In the genomic region with DNA sequence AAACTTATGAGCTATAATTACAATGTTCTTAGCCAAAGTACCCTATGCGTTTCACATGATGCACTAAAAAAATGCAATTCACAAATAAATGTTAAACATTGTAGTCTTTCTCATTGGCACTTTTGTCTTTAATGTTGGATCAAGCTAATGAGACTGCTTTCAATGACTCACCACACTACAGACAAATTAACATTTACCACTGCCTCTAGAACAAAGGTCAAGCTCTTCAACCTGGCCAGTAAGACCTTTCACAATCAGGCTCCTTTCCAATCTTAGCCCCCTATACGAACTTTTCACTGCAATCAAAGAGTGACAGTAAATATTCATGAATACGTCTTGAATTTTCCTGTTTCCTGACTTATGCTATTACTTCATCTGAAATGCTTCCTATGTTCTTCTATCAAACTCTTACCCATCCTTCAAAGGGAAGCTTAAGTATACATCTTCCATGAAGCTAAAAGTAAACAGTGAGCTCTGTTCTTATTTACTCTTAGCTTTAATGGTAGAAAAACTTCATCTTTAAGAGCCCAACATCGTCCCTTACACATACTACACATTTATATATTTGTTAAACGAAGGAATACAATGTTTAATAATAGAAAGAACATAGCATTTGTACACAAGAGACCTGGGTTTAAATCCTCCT, we compare ENCODE assay signal across 1 cellular context.
A peak's percentile ranks its signal among the peaks of the same experiment; 100 is the strongest.
TF ChIP-seq lines count a peak whose summit lies in the region.

No MANE protein-coding gene starts in this region.

TF ChIP-seq in HepG2, 621 proteins besides CTCF, POLR2A, EP300 and RAD21 (continued from another document and continues in another):
- no peak for TF ChIP-seq MAZ (IDR thresholded peaks at IDR 0.05; ENCODE audit: borderline replicate concordance, low read depth, low read length)
- no peak for TF ChIP-seq MAZ (CRISPR knock-in tag; IDR thresholded peaks at IDR 0.05; ENCODE audit: low read depth)
- no peak for TF ChIP-seq KLF13 (CRISPR knock-in tag; IDR thresholded peaks at IDR 0.05)
- no peak for TF ChIP-seq ZNF24 (IDR thresholded peaks at IDR 0.05)
- no peak for TF ChIP-seq TARDBP (CRISPR knock-in tag; IDR thresholded peaks at IDR 0.05)
- TF ChIP-seq POLR2AphosphoS2 (IDR thresholded peaks at IDR 0.05; ENCODE audit: low read depth, low read length): no peak
- TF ChIP-seq CREB1 (IDR thresholded peaks at IDR 0.05): no peak
- 0 out of 2 replicates have a peak, but pooled peaks have one; percentile 19 for TF ChIP-seq CREB1 (CRISPR knock-in tag; IDR thresholded peaks at IDR 0.05)
- TF ChIP-seq, protein P1, sequence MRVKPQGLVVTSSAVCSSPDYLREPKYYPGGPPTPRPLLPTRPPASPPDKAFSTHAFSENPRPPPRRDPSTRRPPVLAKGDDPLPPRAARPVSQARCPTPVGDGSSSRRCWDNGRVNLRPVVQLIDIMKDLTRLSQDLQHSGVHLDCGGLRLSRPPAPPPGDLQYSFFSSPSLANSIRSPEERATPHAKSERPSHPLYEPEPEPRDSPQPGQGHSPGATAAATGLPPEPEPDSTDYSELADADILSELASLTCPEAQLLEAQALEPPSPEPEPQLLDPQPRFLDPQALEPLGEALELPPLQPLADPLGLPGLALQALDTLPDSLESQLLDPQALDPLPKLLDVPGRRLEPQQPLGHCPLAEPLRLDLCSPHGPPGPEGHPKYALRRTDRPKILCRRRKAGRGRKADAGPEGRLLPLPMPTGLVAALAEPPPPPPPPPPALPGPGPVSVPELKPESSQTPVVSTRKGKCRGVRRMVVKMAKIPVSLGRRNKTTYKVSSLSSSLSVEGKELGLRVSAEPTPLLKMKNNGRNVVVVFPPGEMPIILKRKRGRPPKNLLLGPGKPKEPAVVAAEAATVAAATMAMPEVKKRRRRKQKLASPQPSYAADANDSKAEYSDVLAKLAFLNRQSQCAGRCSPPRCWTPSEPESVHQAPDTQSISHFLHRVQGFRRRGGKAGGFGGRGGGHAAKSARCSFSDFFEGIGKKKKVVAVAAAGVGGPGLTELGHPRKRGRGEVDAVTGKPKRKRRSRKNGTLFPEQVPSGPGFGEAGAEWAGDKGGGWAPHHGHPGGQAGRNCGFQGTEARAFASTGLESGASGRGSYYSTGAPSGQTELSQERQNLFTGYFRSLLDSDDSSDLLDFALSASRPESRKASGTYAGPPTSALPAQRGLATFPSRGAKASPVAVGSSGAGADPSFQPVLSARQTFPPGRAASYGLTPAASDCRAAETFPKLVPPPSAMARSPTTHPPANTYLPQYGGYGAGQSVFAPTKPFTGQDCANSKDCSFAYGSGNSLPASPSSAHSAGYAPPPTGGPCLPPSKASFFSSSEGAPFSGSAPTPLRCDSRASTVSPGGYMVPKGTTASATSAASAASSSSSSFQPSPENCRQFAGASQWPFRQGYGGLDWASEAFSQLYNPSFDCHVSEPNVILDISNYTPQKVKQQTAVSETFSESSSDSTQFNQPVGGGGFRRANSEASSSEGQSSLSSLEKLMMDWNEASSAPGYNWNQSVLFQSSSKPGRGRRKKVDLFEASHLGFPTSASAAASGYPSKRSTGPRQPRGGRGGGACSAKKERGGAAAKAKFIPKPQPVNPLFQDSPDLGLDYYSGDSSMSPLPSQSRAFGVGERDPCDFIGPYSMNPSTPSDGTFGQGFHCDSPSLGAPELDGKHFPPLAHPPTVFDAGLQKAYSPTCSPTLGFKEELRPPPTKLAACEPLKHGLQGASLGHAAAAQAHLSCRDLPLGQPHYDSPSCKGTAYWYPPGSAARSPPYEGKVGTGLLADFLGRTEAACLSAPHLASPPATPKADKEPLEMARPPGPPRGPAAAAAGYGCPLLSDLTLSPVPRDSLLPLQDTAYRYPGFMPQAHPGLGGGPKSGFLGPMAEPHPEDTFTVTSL (CRISPR knock-in tag; IDR thresholded peaks at IDR 0.05; ENCODE audit: borderline replicate concordance): no peak
- TF ChIP-seq, protein P2, sequence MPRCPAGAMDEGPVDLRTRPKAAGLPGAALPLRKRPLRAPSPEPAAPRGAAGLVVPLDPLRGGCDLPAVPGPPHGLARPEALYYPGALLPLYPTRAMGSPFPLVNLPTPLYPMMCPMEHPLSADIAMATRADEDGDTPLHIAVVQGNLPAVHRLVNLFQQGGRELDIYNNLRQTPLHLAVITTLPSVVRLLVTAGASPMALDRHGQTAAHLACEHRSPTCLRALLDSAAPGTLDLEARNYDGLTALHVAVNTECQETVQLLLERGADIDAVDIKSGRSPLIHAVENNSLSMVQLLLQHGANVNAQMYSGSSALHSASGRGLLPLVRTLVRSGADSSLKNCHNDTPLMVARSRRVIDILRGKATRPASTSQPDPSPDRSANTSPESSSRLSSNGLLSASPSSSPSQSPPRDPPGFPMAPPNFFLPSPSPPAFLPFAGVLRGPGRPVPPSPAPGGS (CRISPR knock-in tag; IDR thresholded peaks at IDR 0.05): no peak
- no peak for TF ChIP-seq ZSCAN22 (CRISPR knock-in tag; IDR thresholded peaks at IDR 0.05)
- TF ChIP-seq ZNF138 (CRISPR knock-in tag; IDR thresholded peaks at IDR 0.05; ENCODE audit: low read depth): no peak
- TF ChIP-seq, protein P3, sequence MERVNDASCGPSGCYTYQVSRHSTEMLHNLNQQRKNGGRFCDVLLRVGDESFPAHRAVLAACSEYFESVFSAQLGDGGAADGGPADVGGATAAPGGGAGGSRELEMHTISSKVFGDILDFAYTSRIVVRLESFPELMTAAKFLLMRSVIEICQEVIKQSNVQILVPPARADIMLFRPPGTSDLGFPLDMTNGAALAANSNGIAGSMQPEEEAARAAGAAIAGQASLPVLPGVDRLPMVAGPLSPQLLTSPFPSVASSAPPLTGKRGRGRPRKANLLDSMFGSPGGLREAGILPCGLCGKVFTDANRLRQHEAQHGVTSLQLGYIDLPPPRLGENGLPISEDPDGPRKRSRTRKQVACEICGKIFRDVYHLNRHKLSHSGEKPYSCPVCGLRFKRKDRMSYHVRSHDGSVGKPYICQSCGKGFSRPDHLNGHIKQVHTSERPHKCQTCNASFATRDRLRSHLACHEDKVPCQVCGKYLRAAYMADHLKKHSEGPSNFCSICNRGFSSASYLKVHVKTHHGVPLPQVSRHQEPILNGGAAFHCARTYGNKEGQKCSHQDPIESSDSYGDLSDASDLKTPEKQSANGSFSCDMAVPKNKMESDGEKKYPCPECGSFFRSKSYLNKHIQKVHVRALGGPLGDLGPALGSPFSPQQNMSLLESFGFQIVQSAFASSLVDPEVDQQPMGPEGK (CRISPR knock-in tag; IDR thresholded peaks at IDR 0.05): no peak
- TF ChIP-seq ZNF136 (CRISPR knock-in tag; IDR thresholded peaks at IDR 0.05; ENCODE audit: low read depth): no peak
- TF ChIP-seq, protein P4, sequence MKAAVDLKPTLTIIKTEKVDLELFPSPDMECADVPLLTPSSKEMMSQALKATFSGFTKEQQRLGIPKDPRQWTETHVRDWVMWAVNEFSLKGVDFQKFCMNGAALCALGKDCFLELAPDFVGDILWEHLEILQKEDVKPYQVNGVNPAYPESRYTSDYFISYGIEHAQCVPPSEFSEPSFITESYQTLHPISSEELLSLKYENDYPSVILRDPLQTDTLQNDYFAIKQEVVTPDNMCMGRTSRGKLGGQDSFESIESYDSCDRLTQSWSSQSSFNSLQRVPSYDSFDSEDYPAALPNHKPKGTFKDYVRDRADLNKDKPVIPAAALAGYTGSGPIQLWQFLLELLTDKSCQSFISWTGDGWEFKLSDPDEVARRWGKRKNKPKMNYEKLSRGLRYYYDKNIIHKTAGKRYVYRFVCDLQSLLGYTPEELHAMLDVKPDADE (CRISPR knock-in tag; IDR thresholded peaks at IDR 0.05): no peak
- no peak for TF ChIP-seq SRSF4 (IDR thresholded peaks at IDR 0.05; ENCODE audit: low read depth, low read length, poor library complexity, severe bottlenecking)
- TF ChIP-seq, protein P5, sequence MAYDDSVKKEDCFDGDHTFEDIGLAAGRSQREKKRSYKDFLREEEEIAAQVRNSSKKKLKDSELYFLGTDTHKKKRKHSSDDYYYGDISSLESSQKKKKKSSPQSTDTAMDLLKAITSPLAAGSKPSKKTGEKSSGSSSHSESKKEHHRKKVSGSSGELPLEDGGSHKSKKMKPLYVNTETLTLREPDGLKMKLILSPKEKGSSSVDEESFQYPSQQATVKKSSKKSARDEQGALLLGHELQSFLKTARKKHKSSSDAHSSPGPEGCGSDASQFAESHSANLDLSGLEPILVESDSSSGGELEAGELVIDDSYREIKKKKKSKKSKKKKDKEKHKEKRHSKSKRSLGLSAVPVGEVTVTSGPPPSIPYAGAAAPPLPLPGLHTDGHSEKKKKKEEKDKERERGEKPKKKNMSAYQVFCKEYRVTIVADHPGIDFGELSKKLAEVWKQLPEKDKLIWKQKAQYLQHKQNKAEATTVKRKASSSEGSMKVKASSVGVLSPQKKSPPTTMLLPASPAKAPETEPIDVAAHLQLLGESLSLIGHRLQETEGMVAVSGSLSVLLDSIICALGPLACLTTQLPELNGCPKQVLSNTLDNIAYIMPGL (CRISPR knock-in tag; IDR thresholded peaks at IDR 0.05; ENCODE audit: borderline replicate concordance in 1 of 2, low read depth in 1 of 2): no peak
- TF ChIP-seq FOXP1 (IDR thresholded peaks at IDR 0.05): no peak
- 0 out of 2 replicates have a peak, but pooled peaks have one; percentile 5 for TF ChIP-seq FOXP1 (CRISPR knock-in tag; IDR thresholded peaks at IDR 0.05)
- TF ChIP-seq SRY (CRISPR knock-in tag; IDR thresholded peaks at IDR 0.05): no peak
- TF ChIP-seq XRCC5 (optimal IDR thresholded peaks at IDR 0.05; ENCODE audit: low read length): no peak
- TF ChIP-seq, protein P6, sequence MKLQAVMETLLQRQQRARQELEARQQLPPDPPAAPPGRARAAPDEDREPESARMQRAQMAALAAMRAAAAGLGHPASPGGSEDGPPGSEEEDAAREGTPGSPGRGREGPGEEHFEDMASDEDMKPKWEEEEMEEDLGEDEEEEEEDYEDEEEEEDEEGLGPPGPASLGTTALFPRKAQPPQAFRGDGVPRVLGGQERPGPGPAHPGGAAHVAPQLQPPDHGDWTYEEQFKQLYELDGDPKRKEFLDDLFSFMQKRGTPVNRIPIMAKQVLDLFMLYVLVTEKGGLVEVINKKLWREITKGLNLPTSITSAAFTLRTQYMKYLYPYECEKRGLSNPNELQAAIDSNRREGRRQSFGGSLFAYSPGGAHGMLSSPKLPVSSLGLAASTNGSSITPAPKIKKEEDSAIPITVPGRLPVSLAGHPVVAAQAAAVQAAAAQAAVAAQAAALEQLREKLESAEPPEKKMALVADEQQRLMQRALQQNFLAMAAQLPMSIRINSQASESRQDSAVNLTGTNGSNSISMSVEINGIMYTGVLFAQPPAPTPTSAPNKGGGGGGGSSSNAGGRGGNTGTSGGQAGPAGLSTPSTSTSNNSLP (IDR thresholded peaks at IDR 0.05; ENCODE audit: low read depth, low read length): no peak; the same call in 1 of the 2 replicates
- TF ChIP-seq ZNF678 (CRISPR knock-in tag; IDR thresholded peaks at IDR 0.05): no peak
- TF ChIP-seq, protein P7, sequence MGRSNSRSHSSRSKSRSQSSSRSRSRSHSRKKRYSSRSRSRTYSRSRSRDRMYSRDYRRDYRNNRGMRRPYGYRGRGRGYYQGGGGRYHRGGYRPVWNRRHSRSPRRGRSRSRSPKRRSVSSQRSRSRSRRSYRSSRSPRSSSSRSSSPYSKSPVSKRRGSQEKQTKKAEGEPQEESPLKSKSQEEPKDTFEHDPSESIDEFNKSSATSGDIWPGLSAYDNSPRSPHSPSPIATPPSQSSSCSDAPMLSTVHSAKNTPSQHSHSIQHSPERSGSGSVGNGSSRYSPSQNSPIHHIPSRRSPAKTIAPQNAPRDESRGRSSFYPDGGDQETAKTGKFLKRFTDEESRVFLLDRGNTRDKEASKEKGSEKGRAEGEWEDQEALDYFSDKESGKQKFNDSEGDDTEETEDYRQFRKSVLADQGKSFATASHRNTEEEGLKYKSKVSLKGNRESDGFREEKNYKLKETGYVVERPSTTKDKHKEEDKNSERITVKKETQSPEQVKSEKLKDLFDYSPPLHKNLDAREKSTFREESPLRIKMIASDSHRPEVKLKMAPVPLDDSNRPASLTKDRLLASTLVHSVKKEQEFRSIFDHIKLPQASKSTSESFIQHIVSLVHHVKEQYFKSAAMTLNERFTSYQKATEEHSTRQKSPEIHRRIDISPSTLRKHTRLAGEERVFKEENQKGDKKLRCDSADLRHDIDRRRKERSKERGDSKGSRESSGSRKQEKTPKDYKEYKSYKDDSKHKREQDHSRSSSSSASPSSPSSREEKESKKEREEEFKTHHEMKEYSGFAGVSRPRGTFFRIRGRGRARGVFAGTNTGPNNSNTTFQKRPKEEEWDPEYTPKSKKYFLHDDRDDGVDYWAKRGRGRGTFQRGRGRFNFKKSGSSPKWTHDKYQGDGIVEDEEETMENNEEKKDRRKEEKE (IDR thresholded peaks at IDR 0.05): no peak
- TF ChIP-seq FOXK1 (CRISPR knock-in tag; IDR thresholded peaks at IDR 0.05; ENCODE audit: borderline replicate concordance, low read depth): no peak
- TF ChIP-seq SOX5 (CRISPR knock-in tag; IDR thresholded peaks at IDR 0.05; ENCODE audit: borderline replicate concordance): 0 out of 2 replicates have a peak, but pooled peaks have one; percentile 17
- TF ChIP-seq, protein P8, sequence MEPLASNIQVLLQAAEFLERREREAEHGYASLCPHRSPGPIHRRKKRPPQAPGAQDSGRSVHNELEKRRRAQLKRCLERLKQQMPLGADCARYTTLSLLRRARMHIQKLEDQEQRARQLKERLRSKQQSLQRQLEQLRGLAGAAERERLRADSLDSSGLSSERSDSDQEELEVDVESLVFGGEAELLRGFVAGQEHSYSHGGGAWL (CRISPR knock-in tag; IDR thresholded peaks at IDR 0.05): no peak
- no peak for TF ChIP-seq JUN (CRISPR knock-in tag; IDR thresholded peaks at IDR 0.05)
- TF ChIP-seq, protein P9, sequence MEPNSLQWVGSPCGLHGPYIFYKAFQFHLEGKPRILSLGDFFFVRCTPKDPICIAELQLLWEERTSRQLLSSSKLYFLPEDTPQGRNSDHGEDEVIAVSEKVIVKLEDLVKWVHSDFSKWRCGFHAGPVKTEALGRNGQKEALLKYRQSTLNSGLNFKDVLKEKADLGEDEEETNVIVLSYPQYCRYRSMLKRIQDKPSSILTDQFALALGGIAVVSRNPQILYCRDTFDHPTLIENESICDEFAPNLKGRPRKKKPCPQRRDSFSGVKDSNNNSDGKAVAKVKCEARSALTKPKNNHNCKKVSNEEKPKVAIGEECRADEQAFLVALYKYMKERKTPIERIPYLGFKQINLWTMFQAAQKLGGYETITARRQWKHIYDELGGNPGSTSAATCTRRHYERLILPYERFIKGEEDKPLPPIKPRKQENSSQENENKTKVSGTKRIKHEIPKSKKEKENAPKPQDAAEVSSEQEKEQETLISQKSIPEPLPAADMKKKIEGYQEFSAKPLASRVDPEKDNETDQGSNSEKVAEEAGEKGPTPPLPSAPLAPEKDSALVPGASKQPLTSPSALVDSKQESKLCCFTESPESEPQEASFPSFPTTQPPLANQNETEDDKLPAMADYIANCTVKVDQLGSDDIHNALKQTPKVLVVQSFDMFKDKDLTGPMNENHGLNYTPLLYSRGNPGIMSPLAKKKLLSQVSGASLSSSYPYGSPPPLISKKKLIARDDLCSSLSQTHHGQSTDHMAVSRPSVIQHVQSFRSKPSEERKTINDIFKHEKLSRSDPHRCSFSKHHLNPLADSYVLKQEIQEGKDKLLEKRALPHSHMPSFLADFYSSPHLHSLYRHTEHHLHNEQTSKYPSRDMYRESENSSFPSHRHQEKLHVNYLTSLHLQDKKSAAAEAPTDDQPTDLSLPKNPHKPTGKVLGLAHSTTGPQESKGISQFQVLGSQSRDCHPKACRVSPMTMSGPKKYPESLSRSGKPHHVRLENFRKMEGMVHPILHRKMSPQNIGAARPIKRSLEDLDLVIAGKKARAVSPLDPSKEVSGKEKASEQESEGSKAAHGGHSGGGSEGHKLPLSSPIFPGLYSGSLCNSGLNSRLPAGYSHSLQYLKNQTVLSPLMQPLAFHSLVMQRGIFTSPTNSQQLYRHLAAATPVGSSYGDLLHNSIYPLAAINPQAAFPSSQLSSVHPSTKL (CRISPR knock-in tag; IDR thresholded peaks at IDR 0.05): peak; percentile 54
- no peak for TF ChIP-seq POLR2AphosphoS5 (IDR thresholded peaks at IDR 0.05; ENCODE audit: low read depth, low read length)
- TF ChIP-seq ZNF44 (CRISPR knock-in tag; IDR thresholded peaks at IDR 0.05): no peak
- no peak for TF ChIP-seq KLF6 (CRISPR knock-in tag; IDR thresholded peaks at IDR 0.05)
